ENCODE assay signal across 23 cellular contexts in genomic region chr1:7738044-7738443, GRCh38.
"Had no signal": no experiment of that assay in that cellular context is flagged by ENCODE, and none has a peak within 500 bp of the region (broad histone marks: within the 10 kb centered on the region; RNA-seq: fewer than 3 reads in every experiment).

No MANE protein-coding gene starts in this region.

- H3K4me3 ChIP-seq: coronary artery, dorsolateral prefrontal cortex, esophagus muscularis mucosa, gastroesophageal sphincter, heart left ventricle, hepatocyte, lung, mucosa of descending colon had no signal

- H3K27ac ChIP-seq: coronary artery, dorsolateral prefrontal cortex, esophagus muscularis mucosa, foreskin keratinocyte, gastroesophageal sphincter, heart left ventricle, hepatocyte had no signal

- H3K36me3 Mint-ChIP-seq: immature natural killer cell had no signal

- H3K27me3 ChIP-seq: dorsolateral prefrontal cortex, esophagus muscularis mucosa, foreskin keratinocyte, gastroesophageal sphincter, heart left ventricle, hepatocyte had no signal

- ATAC-seq: foreskin keratinocyte, gastroesophageal sphincter, heart left ventricle, left colon, left lobe of liver, left ventricle myocardium superior, mucosa of descending colon had no signal

- H3K9me3 ChIP-seq: esophagus muscularis mucosa, gastroesophageal sphincter, heart left ventricle, mucosa of descending colon had no signal

- H3K27me3 Mint-ChIP-seq: naive B cell had no signal

- DNase-seq: dermis blood vessel endothelial cell; dorsolateral prefrontal cortex; effector CD4-positive, alpha-beta T cell; effector memory CD4-positive, alpha-beta T cell; foreskin keratinocyte; heart left ventricle; hypothalamus; immature natural killer cell; kidney; kidney glomerular epithelial cell; left colon; left ventricle myocardium superior; mammary epithelial cell; mesendoderm; mucosa of descending colon; naive B cell had no signal

- H3K27ac Mint-ChIP-seq: immature natural killer cell, memory B cell, naive B cell had no signal

- H3K4me1 ChIP-seq: esophagus muscularis mucosa, foreskin keratinocyte, gastroesophageal sphincter, heart left ventricle had no signal

- H3K4me1 Mint-ChIP-seq: immature natural killer cell, naive B cell had no signal

- H3K9me3 Mint-ChIP-seq: immature natural killer cell, memory B cell had no signal

- H3K4me3 Mint-ChIP-seq: immature natural killer cell, memory B cell, naive B cell had no signal
